9 cellular contexts compared by ENCODE assay signal in the genomic region with DNA sequence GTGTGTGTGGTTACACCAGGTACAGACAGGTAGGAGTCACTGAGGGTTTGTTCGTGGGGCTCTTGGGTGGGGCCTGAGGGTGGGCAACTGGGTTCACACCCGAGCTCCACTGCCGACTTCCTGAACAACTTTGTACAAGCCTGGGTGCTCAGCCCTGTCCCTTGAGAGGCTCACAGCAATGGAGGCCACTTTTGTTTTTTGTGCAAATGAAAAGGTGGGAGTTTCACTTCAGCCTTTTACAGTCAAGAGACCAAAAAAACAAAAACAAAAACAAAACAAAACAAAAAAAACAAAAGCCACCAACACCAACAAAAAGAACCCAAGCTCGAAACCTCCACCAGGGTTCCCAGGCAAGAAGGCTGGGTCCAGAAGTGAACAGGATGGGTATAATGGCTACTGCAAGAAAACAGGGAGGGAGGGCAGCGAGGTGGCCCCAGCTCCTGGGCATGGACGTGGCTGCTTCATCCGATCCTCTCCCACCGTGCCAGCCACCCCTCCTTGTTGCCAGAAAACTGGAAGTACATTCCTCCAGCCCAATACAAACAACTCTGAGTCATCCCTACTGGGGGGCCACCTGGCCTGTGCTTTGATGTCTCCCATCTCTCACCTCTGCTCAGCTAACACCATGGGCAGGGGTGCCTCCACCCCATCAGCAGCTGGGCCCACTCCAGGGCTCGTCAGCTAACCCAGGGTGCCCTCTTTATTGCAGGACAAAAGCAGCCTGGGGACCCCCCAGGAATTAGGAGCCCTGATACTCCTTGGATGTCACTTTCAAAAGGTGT. TPM values are rescaled to one million over a fixed set of nuclear protein-coding genes. Genes with fewer than 3 reads are reported as not detected.
A peak's percentile ranks its signal among the peaks of the same experiment; 100 is the strongest.
DNase-seq lines count a peak whose midpoint lies in the region; ATAC-seq, FAIRE-seq and TF ChIP-seq lines count a peak whose summit lies in the region.
"Had no signal": no experiment of that assay in that cellular context is flagged by ENCODE, and none has a peak within 500 bp of the region (broad histone marks: within the 10 kb centered on the region; RNA-seq: fewer than 3 reads in every experiment).

No MANE protein-coding gene starts in this region.

- H3K36me3 ChIP-seq in right atrium auricular region (no peaks in the 10 kb centered on the region), adrenal gland (replicated peaks in 1 of 2) (no peaks in the 10 kb centered on the region)

- DNase-seq in right atrium auricular region (ENCODE audit: low spot score) (no peak), left cardiac atrium (no peak), adrenal gland (no peak), lung microvascular endothelial cell (ENCODE audit: low read depth in 2 of 2) (peak; percentile 30), urothelium cell line (ENCODE audit: low spot score) (peak; percentile 74), left lobe of liver (ENCODE audit: low spot score) (no peak)
- no peak for DNase-seq in NK-92 treated with Interleukin-12 subunit alpha and Interleukin-12 subunit beta, amount 100 ng/mL, for 24 hours (lab: John Stamatoyannopoulos, UW)
- DNase-seq: DND-41 had no signal

- H3K27ac ChIP-seq in right atrium auricular region = peak overlapping the region; percentile 90 to 94
- H3K27ac ChIP-seq in adrenal gland = peak overlapping the region; percentile 52 to 95 (median 81)

- 65 to 84% (median 72%) methylated on average over 7 to 9 of the region's 9 CpGs for WGBS in adrenal gland, 4 donors

- H3K4me3 ChIP-seq in right atrium auricular region (peak overlapping the region in 1 of 2 donors; percentile 78), adrenal gland (peak overlapping the region in 1 of 4 donors; percentile 94)

- no peak for FAIRE-seq in urothelium cell line (lab: Jason Lieb, UNC)

- intact Hi-C loops in left cardiac atrium (cut with DNase I) (no loop called here), adrenal gland (cut with DNase I) (no loop called here)

- no peak for TF ChIP-seq POLR2A in adrenal gland (IDR thresholded peaks at IDR 0.05)

- no peaks in the 10 kb centered on the region for H3K27me3 ChIP-seq in right atrium auricular region
- no peaks in the 10 kb centered on the region for H3K27me3 ChIP-seq in adrenal gland

- H3K4me1 ChIP-seq in right atrium auricular region (peaks cover 0 to 68% of the 10 kb centered on the region in 2 donors), adrenal gland (replicated peaks in 1 of 2) (peaks cover 17 to 37% of the 10 kb centered on the region in 2 donors)

- ATAC-seq in left cardiac atrium (no peak), GM21737 (IDR thresholded peaks at IDR 0.05; ENCODE audit: unreplicated experiment) (no peak), left lobe of liver (no peak)

- TF ChIP-seq CTCF in right atrium auricular region (IDR thresholded peaks at IDR 0.05) (no peak), adrenal gland (IDR thresholded peaks at IDR 0.05) (no peak)

- H3K9me3 ChIP-seq in right atrium auricular region (no peaks in the 10 kb centered on the region), adrenal gland (replicated peaks in 1 of 3) (no peaks in the 10 kb centered on the region)

RNA-seq across cellular contexts. Expression of a gene that starts 2.1 kb away (rescaled TPM):
- total RNA-seq in right atrium auricular region (10 to 100 TPM; 13.6 to 14.8 TPM), left cardiac atrium (10 to 100 TPM; 16.0 to 18.9 TPM), adrenal gland (100 to 1,000 TPM in 1 of 8 donors, 10 to 100 TPM in 7; 12.3 to 156 (median 43.8) TPM), lung microvascular endothelial cell (8.1 and 22.6 TPM in 2 replicates), left lobe of liver (8.9 TPM)
- polyA plus RNA-seq in adrenal gland = 10 to 100 TPM in 2 of 3 donors, 1 to 10 TPM in 1; 4.9 to 39.3 (median 19.1) TPM

RNA-seq across cellular contexts. Expression of a gene that starts 31.7 kb away (rescaled TPM):
- total RNA-seq in right atrium auricular region (not detected), left cardiac atrium (not detected), adrenal gland (not detected), lung microvascular endothelial cell (not detected in 2 replicates), left lobe of liver (not detected)
- polyA plus RNA-seq in adrenal gland = under 1 TPM in 2 of 3 donors, not detected in 1; 0.30 to 0.40 TPM

RNA-seq across cellular contexts. Expression of a gene that starts 38.4 kb away (rescaled TPM):
- total RNA-seq in right atrium auricular region = 10 to 100 TPM; 23.0 to 48.7 TPM
- 10 to 100 TPM; 45.7 to 70.8 TPM for total RNA-seq in left cardiac atrium
- total RNA-seq in adrenal gland = 10 to 100 TPM in 7 of 8 donors, 1 to 10 TPM in 1; 9.5 to 18.1 (median 14.3) TPM
- 10 to 100 TPM in 2 of 3 donors, 1 to 10 TPM in 1; 7.8 to 38.3 (median 32.1) TPM for polyA plus RNA-seq in adrenal gland
- 0.60 and 2.0 TPM in 2 replicates for total RNA-seq in lung microvascular endothelial cell
- total RNA-seq in left lobe of liver = 5.0 TPM

RNA-seq across cellular contexts. Expression of a gene that starts 40.8 kb away (rescaled TPM):
- total RNA-seq in right atrium auricular region = 1 to 10 TPM; 2.1 to 3.5 TPM
- total RNA-seq in left cardiac atrium = 1 to 10 TPM; 5.5 to 7.7 TPM
- 1 to 10 TPM in 6 of 8 donors, not detected in 2; 1.5 to 5.7 (median 2.8) TPM for total RNA-seq in adrenal gland
- polyA plus RNA-seq in adrenal gland = 10 to 100 TPM in 2 of 3 donors, 1 to 10 TPM in 1; 4.5 to 37.2 (median 14.3) TPM
- 0.20 and 0.22 TPM in 2 replicates for total RNA-seq in lung microvascular endothelial cell
- total RNA-seq in left lobe of liver = 0.15 TPM

RNA-seq across cellular contexts. Expression of a gene that starts 46.1 kb away (rescaled TPM):
- total RNA-seq in right atrium auricular region (10 to 100 TPM; 19.5 to 21.8 TPM), left cardiac atrium (10 to 100 TPM; 28.3 to 29.1 TPM), adrenal gland (10 to 100 TPM; 11.4 to 21.8 (median 17.9) TPM), lung microvascular endothelial cell (12.3 and 13.3 TPM in 2 replicates), left lobe of liver (9.8 TPM)
- polyA plus RNA-seq in adrenal gland = 10 to 100 TPM in 2 of 3 donors, 1 to 10 TPM in 1; 9.8 to 21.3 (median 12.4) TPM

Comparison
In these comparisons a context has a peak if more than half of its experiments do, and no peak if none do; other contexts are left out.
1. DNase-seq: peak in lung microvascular endothelial cell (2 of 2) and urothelium cell line (single experiment); none in right atrium auricular region (single experiment), left cardiac atrium (single experiment), adrenal gland (0 of 7), NK-92 treated with Interleukin-12 subunit alpha and Interleukin-12 subunit beta, amount 100 ng/mL, for 24 hours (single experiment) and left lobe of liver (single experiment).